In the genomic region with DNA sequence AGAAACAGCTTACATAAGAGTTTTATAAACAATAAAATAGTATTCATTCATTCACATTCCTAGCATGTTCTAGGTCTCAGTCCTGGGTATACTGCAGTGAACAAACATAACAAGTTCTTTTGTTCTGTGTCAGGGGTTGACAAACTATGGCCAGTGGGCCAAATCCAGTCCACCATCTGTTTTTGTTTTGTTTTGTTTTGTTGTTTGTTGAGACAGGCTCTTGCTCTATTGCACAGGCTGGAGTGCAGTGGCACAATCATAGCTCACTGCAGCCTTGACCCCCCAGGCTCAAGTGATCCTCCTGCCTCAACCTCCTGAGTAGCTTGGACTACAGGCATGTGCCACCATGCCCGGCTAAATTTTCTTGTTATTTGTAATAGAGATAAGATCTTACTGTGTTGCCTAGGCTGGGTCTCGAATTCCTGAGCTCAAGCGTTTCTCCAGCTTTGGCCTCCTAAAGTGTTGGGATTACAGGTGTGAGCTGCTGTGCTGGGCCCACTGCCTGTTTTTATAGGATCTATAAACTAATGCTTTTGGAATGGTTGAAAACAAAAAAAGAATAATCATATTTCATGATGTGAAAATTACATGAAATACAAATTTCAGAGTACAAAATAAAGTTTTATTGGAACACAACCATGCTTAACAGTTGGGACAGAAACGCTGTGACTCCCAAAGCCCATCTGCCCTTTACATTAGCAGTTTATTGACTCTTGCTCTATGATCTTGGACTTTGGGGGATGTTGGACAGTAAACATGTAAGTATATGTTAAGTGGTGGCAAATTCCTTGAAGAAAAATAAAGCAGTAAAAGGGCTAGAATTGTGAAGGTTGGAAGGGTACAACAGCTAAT, we compare ENCODE assay signal across 9 cellular contexts. TPM values are rescaled to one million over a fixed set of nuclear protein-coding genes. Genes with fewer than 3 reads are reported as not detected.
DNase-seq lines count a peak whose midpoint lies in the region; ATAC-seq and TF ChIP-seq lines count a peak whose summit lies in the region.
"Had no signal": no experiment of that assay in that cellular context is flagged by ENCODE, and none has a peak within 500 bp of the region (broad histone marks: within the 10 kb centered on the region; RNA-seq: fewer than 3 reads in every experiment).

No MANE protein-coding gene starts in this region.

- H3K36me3 Mint-ChIP-seq in IgD-negative memory B cell = peaks cover 11% of the 10 kb centered on the region
- peaks cover 14% of the 10 kb centered on the region for H3K36me3 Mint-ChIP-seq in central memory CD8-positive, alpha-beta T cell (ENCODE audit: insufficient read depth)

- DNase-seq in AG08396 (ENCODE audit: low spot score) (peak; percentile 64), lung microvascular endothelial cell (ENCODE audit: low read depth in 2 of 2) (peak; percentile 14 to 32), Peyer's patch (no peak), NCI-H1105 treated with DMSO at 0.1 percent for 48 hours (lab: John Stamatoyannopoulos, UW) (no peak), GM19240 (ENCODE audit: insufficient read length, low spot score) (no peak)
- no peak for DNase-seq in central memory CD8-positive, alpha-beta T cell (ENCODE audit: low spot score in 2 of 2)
- DNase-seq: NCI-H345 had no signal

- no peak overlapping the region for H3K27ac ChIP-seq in Peyer's patch

- H3K4me3 Mint-ChIP-seq in IgD-negative memory B cell = peak overlapping the region in 3 of 4 donors; percentile 32 to 70 (median 61)
- H3K4me3 Mint-ChIP-seq in central memory CD8-positive, alpha-beta T cell = peak overlapping the region; percentile 69

- TF ChIP-seq POLR2A in Peyer's patch (IDR thresholded peaks at IDR 0.05) = no peak

- H3K9me3 ChIP-seq in Peyer's patch = no peaks in the 10 kb centered on the region

- H3K4me1 ChIP-seq in Peyer's patch = peaks cover 0 to 24% (median 13%) of the 10 kb centered on the region in 4 donors

- no peak for TF ChIP-seq CTCF in Peyer's patch (IDR thresholded peaks at IDR 0.05)

- H3K27me3 Mint-ChIP-seq in IgD-negative memory B cell = no peaks in the 10 kb centered on the region
- no peaks in the 10 kb centered on the region for H3K27me3 Mint-ChIP-seq in central memory CD8-positive, alpha-beta T cell

- no peaks in the 10 kb centered on the region for H3K27me3 ChIP-seq in Peyer's patch

- H3K36me3 ChIP-seq in Peyer's patch = no peaks in the 10 kb centered on the region

- H3K27ac Mint-ChIP-seq in IgD-negative memory B cell = peak overlapping the region in 2 of 3 donors; percentile 79 to 88
- H3K27ac Mint-ChIP-seq in central memory CD8-positive, alpha-beta T cell (ENCODE audit: low read depth) = peak overlapping the region; percentile 76

- no peak for ATAC-seq in central memory CD8-positive, alpha-beta T cell (replicated peaks; ENCODE audit: extremely low read depth, poor library complexity, severe bottlenecking)
- no peak for ATAC-seq in GM21717 (IDR thresholded peaks at IDR 0.05; ENCODE audit: unreplicated experiment)

- H3K4me3 ChIP-seq in Peyer's patch = no peak overlapping the region

- no peaks in the 10 kb centered on the region for H3K9me3 Mint-ChIP-seq in IgD-negative memory B cell
- H3K9me3 Mint-ChIP-seq in central memory CD8-positive, alpha-beta T cell = no peaks in the 10 kb centered on the region

- H3K4me1 Mint-ChIP-seq in IgD-negative memory B cell = peaks cover 43 to 49% (median 48%) of the 10 kb centered on the region in 3 donors
- H3K4me1 Mint-ChIP-seq in central memory CD8-positive, alpha-beta T cell = peaks cover 57% of the 10 kb centered on the region

RNA-seq across cellular contexts. Expression of a gene that starts 17.9 kb away (rescaled TPM):
- polyA plus RNA-seq in IgD-negative memory B cell = 192 TPM
- total RNA-seq in lung microvascular endothelial cell = 154 and 166 TPM in 2 replicates
- total RNA-seq in Peyer's patch = 100 to 1,000 TPM; 116 to 181 (median 179) TPM

RNA-seq across cellular contexts. Expression of a gene that starts 18.5 kb away (rescaled TPM):
- 7.5 TPM for polyA plus RNA-seq in IgD-negative memory B cell
- total RNA-seq in lung microvascular endothelial cell (9.2 and 17.3 TPM in 2 replicates), Peyer's patch (10 to 100 TPM; 24.9 to 50.3 (median 33.9) TPM)

RNA-seq across cellular contexts. Expression of a gene that starts 37.0 kb away (rescaled TPM):
- 5.6 TPM for polyA plus RNA-seq in IgD-negative memory B cell
- total RNA-seq in lung microvascular endothelial cell (35.5 and 39.5 TPM in 2 replicates), Peyer's patch (100 to 1,000 TPM in 3 of 4 donors, 10 to 100 TPM in 1; 75.3 to 161 (median 143) TPM)

Comparison
In these comparisons a context has a peak if more than half of its experiments do, and no peak if none do; other contexts are left out.
1. DNase-seq: peak in AG08396 (single experiment) and lung microvascular endothelial cell (2 of 2); none in central memory CD8-positive, alpha-beta T cell (0 of 2), Peyer's patch (0 of 3), NCI-H1105 treated with DMSO at 0.1 percent for 48 hours (single experiment) and GM19240 (single experiment).